Comparison of ENCODE assay signal across 18 cellular contexts in the genomic region with DNA sequence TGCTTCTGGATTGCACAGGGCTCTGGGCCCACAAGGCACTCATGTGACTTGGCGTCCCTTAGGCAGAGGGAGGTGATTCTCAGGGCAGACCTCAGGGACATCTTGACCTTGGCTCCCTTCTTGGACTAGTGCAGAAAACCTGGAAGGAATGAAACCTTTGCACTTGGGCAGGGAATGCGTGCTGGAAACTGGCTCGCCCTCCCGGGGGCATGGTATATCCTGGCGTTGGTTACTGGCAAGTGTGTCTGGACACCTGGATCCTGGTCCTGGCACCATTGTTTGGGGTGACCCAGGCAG.
A peak's percentile ranks its signal among the peaks of the same experiment; 100 is the strongest.
DNase-seq lines count a peak whose midpoint lies in the region; ATAC-seq, FAIRE-seq and TF ChIP-seq lines count a peak whose summit lies in the region.
"Had no signal": no experiment of that assay in that cellular context is flagged by ENCODE, and none has a peak within 500 bp of the region (broad histone marks: within the 10 kb centered on the region; RNA-seq: fewer than 3 reads in every experiment).

No MANE protein-coding gene starts in this region.

- TF ChIP-seq POLR2A in A549 (IDR thresholded peaks at IDR 0.05; ENCODE audit: low read length) (no peak), gastrocnemius medialis (IDR thresholded peaks at IDR 0.05) (no peak)

- intact Hi-C loops in left colon (cut with DNase I, micrococcal nuclease) = no loop called here
- intact Hi-C loops in gastrocnemius medialis (cut with DNase I; ENCODE audit: low total_unique reads) = loop anchor here (10.0 kb wide), 1 partner anchor 113 kb away; a partner anchor contains a TSS

- FAIRE-seq in A549 (lab: Jason Lieb, UNC) = no peak

- peaks cover 0 to 6% (median 0%) of the 10 kb centered on the region in 3 experiments; a peak in 3 of 7 replicates for H3K36me3 Mint-ChIP-seq in H9 (ENCODE audit: insufficient read depth in 1 of 3, low read depth in 3 of 3)

- H3K56ac ChIP-seq in H9 (ENCODE audit: insufficient read length, low read depth, low read length) = no peak overlapping the region

- H3K27me3 ChIP-seq in H9 (ENCODE audit: insufficient read depth, low read length) (no peaks in the 10 kb centered on the region), gastrocnemius medialis (no peaks in the 10 kb centered on the region)

- no peak overlapping the region for H4K8ac ChIP-seq in H9 (replicated peaks; ENCODE audit: insufficient read length, low read depth, low read length)

- H4K20me1 ChIP-seq in H9 (ENCODE audit: control insufficient read depth, insufficient read depth, insufficient read length) = no peaks in the 10 kb centered on the region

- no peak overlapping the region for H3K4me3 ChIP-seq in A549
- H3K4me3 ChIP-seq in gastrocnemius medialis = no peak overlapping the region

- H3K27ac Mint-ChIP-seq in H9 = no peak overlapping the region; a peak in 1 of 7 replicates
- H3K27ac Mint-ChIP-seq: CD4-positive, CD25-positive, alpha-beta regulatory T cell; HFFc6 had no signal

- no peak overlapping the region for H2AFZ ChIP-seq in H9 (ENCODE audit: low read length)

- no peak overlapping the region for H2BK15ac ChIP-seq in H9 (ENCODE audit: low read depth, low read length)

- no peak overlapping the region for H3T11ph ChIP-seq in H9 (ENCODE audit: low read length)

- H3K4me2 ChIP-seq in A549 (no peak overlapping the region), H9 (ENCODE audit: insufficient read depth, insufficient read length, low read length) (no peak overlapping the region)

- H3K23me2 ChIP-seq in H9 (ENCODE audit: insufficient read length, low read depth, low read length, poor library complexity, severe bottlenecking) = no peaks in the 10 kb centered on the region

- no peaks in the 10 kb centered on the region for H3K9me3 Mint-ChIP-seq in H9
- H3K9me3 Mint-ChIP-seq: CD4-positive, CD25-positive, alpha-beta regulatory T cell; HFFc6; IgD-negative memory B cell had no signal

- no peak for TF ChIP-seq RAD21 in A549 (conservative IDR thresholded peaks at IDR 0.05 in 1 of 2, IDR thresholded peaks at IDR 0.05 in 1 of 2)

- H3K9ac ChIP-seq in H9 (ENCODE audit: extremely low read depth, insufficient read length, low read length) = no peak overlapping the region

- POLR2A ChIA-PET in A549 (lab: Yijun Ruan, JAX) = interaction anchor here (1.4 kb wide), 1 partner anchor 273 kb away, joined by 4 read pairs; a partner anchor contains a TSS

- in situ Hi-C loops in gastrocnemius medialis (cut with MboI; ENCODE audit: low sequenced_read_pairs in 4 of 4) = no loop called here

- H3K14ac ChIP-seq in H9 (ENCODE audit: insufficient read depth, low read length) = peak overlapping the region; percentile 41; the same call in 1 of the 2 replicates

- no peak overlapping the region for H3K18ac ChIP-seq in H9 (ENCODE audit: insufficient read length, low read depth, low read length)

- H3K4me1 ChIP-seq in A549 = peaks cover 66% of the 10 kb centered on the region
- no peaks in the 10 kb centered on the region; the same call in 1 of the 2 replicates for H3K4me1 ChIP-seq in H9 (ENCODE audit: insufficient read depth, low read length)
- H3K4me1 ChIP-seq in gastrocnemius medialis = peaks cover 57 to 64% of the 10 kb centered on the region in 2 donors

- no peaks in the 10 kb centered on the region for H3K79me1 ChIP-seq in H9 (ENCODE audit: insufficient read depth, low read depth, low read length, poor library complexity, severe bottlenecking)

- no peaks in the 10 kb centered on the region for H3K36me3 ChIP-seq in gastrocnemius medialis

- H2BK5ac ChIP-seq in H9 (ENCODE audit: insufficient read length, low read length) = no peak overlapping the region

- no peak overlapping the region for H2BK120ac ChIP-seq in H9 (ENCODE audit: low read depth, low read length, poor library complexity, severe bottlenecking)

- DNase-seq in A549 (ENCODE audit: low read depth in 1 of 2, low spot score in 1 of 2) (no peak), H9 (no peak), left colon (no peak), gastrocnemius medialis (peak in 1 of 2 donors; percentile 69), GM19238 (ENCODE audit: insufficient read length, low spot score) (no peak)
- no peak for DNase-seq in central memory CD4-positive, alpha-beta T cell
- DNase-seq: AML-193; CD4-positive, CD25-positive, alpha-beta regulatory T cell; EL; GOT3; HFFc6; NCI-H187; NCI-H226; NCI-H526 had no signal

- WGBS in A549 (ENCODE audit: missing lambda C conversion rate) = 95% methylated on average over 5 of the region's 5 CpGs
- no CpG with 5 or more reads among the region's 5 CpGs for WGBS in H9 (ENCODE audit: extremely low coverage, insufficient read length, low lambda C conversion rate)

- TF ChIP-seq CTCF in A549 (IDR thresholded peaks at IDR 0.05) = no peak
- TF ChIP-seq CTCF in H9 (conservative IDR thresholded peaks at IDR 0.05) = no peak
- TF ChIP-seq CTCF in gastrocnemius medialis (IDR thresholded peaks at IDR 0.05 in 4 of 5, conservative IDR thresholded peaks at IDR 0.05 in 1 of 5) = no peak

- H3K4ac ChIP-seq in H9 (ENCODE audit: low read depth, low read length) = no peak overlapping the region

- H3K23ac ChIP-seq in H9 (ENCODE audit: insufficient read length, low read depth, low read length) = no peak overlapping the region

- H3K4me1 Mint-ChIP-seq in H9 = peaks cover 22 to 30% of the 10 kb centered on the region in 2 experiments

- no peak for TF ChIP-seq EP300 in A549 (IDR thresholded peaks at IDR 0.05)

- H3K79me2 ChIP-seq in H9 (ENCODE audit: insufficient read depth, low read length) = no peaks in the 10 kb centered on the region

- H2AK5ac ChIP-seq in H9 (ENCODE audit: insufficient read length, low read length) = no peak overlapping the region

- peak overlapping the region; percentile 46 to 87 for H3K27ac ChIP-seq in A549
- no peak overlapping the region for H3K27ac ChIP-seq in H9 (ENCODE audit: insufficient read length, low read depth, low read length)
- H3K27ac ChIP-seq in gastrocnemius medialis = peak overlapping the region in 3 of 4 donors; percentile 95 to 99 (median 98)
- H3K27ac ChIP-seq: RWPE1 had no signal

- CTCF ChIA-PET in A549 (lab: Yijun Ruan, JAX) = interaction anchor here (0.9 to 8.7 kb wide), 17 partner anchors 7 to 217 kb away, joined by 3 to 76 read pairs (median 8); no protein-coding TSS in a partner anchor

- no peak overlapping the region for H4K5ac ChIP-seq in H9 (ENCODE audit: insufficient read length, low read depth, low read length)

- H3K27me3 Mint-ChIP-seq in H9 (ENCODE audit: low read depth) = no peaks in the 10 kb centered on the region
- H3K27me3 Mint-ChIP-seq: CD4-positive, CD25-positive, alpha-beta regulatory T cell; IgD-negative memory B cell had no signal

- H2BK12ac ChIP-seq in H9 (ENCODE audit: insufficient read length, low read depth, low read length) = no peak overlapping the region

- no peak overlapping the region for H3K4me3 Mint-ChIP-seq in H9
- H3K4me3 Mint-ChIP-seq: CD4-positive, CD25-positive, alpha-beta regulatory T cell; HFFc6; IgD-negative memory B cell had no signal

- H4K91ac ChIP-seq in H9 (ENCODE audit: insufficient read length, low read depth, low read length) = no peak overlapping the region

- no peak for ATAC-seq in A549
- peak; percentile 58 for ATAC-seq in left colon
- ATAC-seq in gastrocnemius medialis = peak; percentile 21 to 38
- no peak for ATAC-seq in HG02798 (IDR thresholded peaks at IDR 0.05; ENCODE audit: poor library complexity, unreplicated experiment)
- ATAC-seq in HG03432 (IDR thresholded peaks at IDR 0.05; ENCODE audit: unreplicated experiment) = no peak

- H3K9me3 ChIP-seq in A549 (no peaks in the 10 kb centered on the region), H9 (ENCODE audit: control insufficient read depth, low read depth, low read length) (no peaks in the 10 kb centered on the region), gastrocnemius medialis (no peaks in the 10 kb centered on the region)

- H2BK20ac ChIP-seq in H9 (ENCODE audit: low read depth, low read length, poor library complexity, severe bottlenecking) = no peak overlapping the region

TF ChIP-seq in A549, 52 proteins besides CTCF, POLR2A, EP300 and RAD21:
- TF ChIP-seq NFE2L2 (conservative IDR thresholded peaks at IDR 0.05; ENCODE audit: low read length) = no peak
- TF ChIP-seq CBX2 (IDR thresholded peaks at IDR 0.05; ENCODE audit: borderline replicate concordance, low read depth) = no peak
- no peak for TF ChIP-seq FOSL2 (IDR thresholded peaks at IDR 0.05)
- no peak for TF ChIP-seq FOSL2 (CRISPR knock-in tag; IDR thresholded peaks at IDR 0.05)
- TF ChIP-seq CHD4 (IDR thresholded peaks at IDR 0.05; ENCODE audit: borderline replicate concordance) = no peak
- no peak for TF ChIP-seq CBX8 (IDR thresholded peaks at IDR 0.05)
- no peak for TF ChIP-seq EHMT2 (IDR thresholded peaks at IDR 0.05; ENCODE audit: low read depth)
- no peak for TF ChIP-seq ZSCAN20 (CRISPR knock-in tag; IDR thresholded peaks at IDR 0.05)
- no peak for TF ChIP-seq ZFP36 (IDR thresholded peaks at IDR 0.05; ENCODE audit: borderline replicate concordance, partially characterized antibody)

Comparison
In these comparisons a context has a peak if more than half of its experiments do, and no peak if none do; other contexts are left out.
1. ATAC-seq: peak in left colon (single experiment) and gastrocnemius medialis (2 of 2); none in A549 (0 of 2), HG02798 (single experiment) and HG03432 (single experiment).